Comparison of ENCODE assay signal across 8 cellular contexts in the genomic region with DNA sequence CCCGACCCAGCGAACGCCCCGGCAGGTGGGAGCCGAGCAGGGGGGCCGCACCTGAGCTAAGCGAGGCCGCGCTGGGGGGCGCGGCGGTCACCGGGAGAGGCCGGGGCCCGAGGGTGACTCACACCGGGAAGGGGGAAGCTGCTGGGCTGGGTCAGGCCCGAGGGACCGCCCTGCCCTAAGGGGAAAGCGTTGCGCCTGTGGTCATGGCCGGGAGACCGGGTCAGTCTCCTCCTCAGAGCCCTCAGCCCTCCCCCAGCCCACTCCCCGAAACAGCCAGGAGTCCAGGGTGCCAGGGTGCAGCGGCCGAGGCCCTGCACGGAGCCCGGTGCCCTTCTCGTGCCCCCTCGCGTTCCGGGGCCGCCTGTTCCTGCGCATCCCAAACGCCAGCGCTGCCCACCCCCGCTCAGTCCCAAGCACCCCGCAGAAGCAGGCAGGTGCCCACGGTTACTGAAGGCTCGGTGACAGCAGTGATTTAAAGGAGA. TPM values are rescaled to one million over a fixed set of nuclear protein-coding genes. Genes with fewer than 3 reads are reported as not detected.
A peak's percentile ranks its signal among the peaks of the same experiment; 100 is the strongest.
DNase-seq lines count a peak whose midpoint lies in the region; TF ChIP-seq lines count a peak whose summit lies in the region.

No MANE protein-coding gene starts in this region.

- no peaks in the 10 kb centered on the region for H3K27me3 ChIP-seq in HL-60 (ENCODE audit: insufficient read depth, poor library complexity, severe bottlenecking)

- H3K4me3 ChIP-seq in GM12875 (ENCODE audit: low read depth, low read length) = peak overlapping the region; percentile 42
- peak overlapping the region; percentile 51 for H3K4me3 ChIP-seq in HL-60 (replicated peaks; ENCODE audit: insufficient read depth, low read length)

- no peak overlapping the region for H3K27ac Mint-ChIP-seq in mesothelial cell of epicardium

- H3K27me3 Mint-ChIP-seq in mesothelial cell of epicardium (ENCODE audit: low read depth) = no peaks in the 10 kb centered on the region

- no peaks in the 10 kb centered on the region for H3K36me3 Mint-ChIP-seq in mesothelial cell of epicardium

- H3K9me3 Mint-ChIP-seq in mesothelial cell of epicardium = no peaks in the 10 kb centered on the region

- DNase-seq in HL-60 (ENCODE audit: low read depth in 1 of 2, low spot score in 1 of 2) (peak; percentile 36 to 49), mesothelial cell of epicardium (ENCODE audit: low spot score in 2 of 2, unreplicated experiment in 2 of 2) (no peak), HCEC 1CT (no peak), SK-N-DZ (ENCODE audit: low spot score) (no peak), MV-4-11 (lab: John Stamatoyannopoulos, UW) (no peak), NCI-H1694 treated with DMSO at 0.1 percent for 48 hours (lab: John Stamatoyannopoulos, UW) (no peak)

- TF ChIP-seq CTCF in GM12875 (IDR thresholded peaks at IDR 0.05; ENCODE audit: borderline replicate concordance, insufficient read depth, low read depth, low read length) (no peak), HL-60 (IDR thresholded peaks at IDR 0.05; ENCODE audit: insufficient read depth, low read length) (no peak), mesothelial cell of epicardium (IDR thresholded peaks at IDR 0.05; ENCODE audit: unreplicated experiment) (no peak)

- peaks cover 17% of the 10 kb centered on the region for H3K4me1 Mint-ChIP-seq in mesothelial cell of epicardium

- peak overlapping the region; percentile 4; the same call in 1 of the 2 replicates for H3K27ac ChIP-seq in HL-60 (replicated peaks)
- peak overlapping the region; percentile 47 for H3K27ac ChIP-seq in cingulate gyrus (ENCODE audit: low read depth, low read length)

- H3K4me3 Mint-ChIP-seq in mesothelial cell of epicardium = peak overlapping the region; percentile 70

RNA-seq across cellular contexts. Expression of gene NOXA1, which starts 0.7 kb away (rescaled TPM):
- total RNA-seq in mesothelial cell of epicardium = 19.9 to 22.1 TPM (median 21.4 TPM) in 3 replicates
- polyA plus RNA-seq in SK-N-DZ (2014; cell fraction: cytosol; rRNA removed) = 0.05 TPM in 1 of 2 replicates, not detected in the other
- polyA plus RNA-seq in SK-N-DZ (2014; cell fraction: nucleus; rRNA removed) = 0.95 and 1.3 TPM in 2 replicates

RNA-seq across cellular contexts. Expression of gene EXD3, which starts 0.9 kb away (rescaled TPM):
- 37.2 to 38.2 TPM (median 37.3 TPM) in 3 replicates for total RNA-seq in mesothelial cell of epicardium
- polyA plus RNA-seq in SK-N-DZ (2014; cell fraction: cytosol; rRNA removed) = 6.3 and 12.0 TPM in 2 replicates
- polyA plus RNA-seq in SK-N-DZ (2014; cell fraction: nucleus; rRNA removed) = 51.9 and 63.3 TPM in 2 replicates

RNA-seq across cellular contexts. Expression of gene ENTPD8, which starts 17.3 kb away (rescaled TPM):
- 1.4 to 1.7 TPM (median 1.6 TPM) in 3 replicates for total RNA-seq in mesothelial cell of epicardium
- 1.6 TPM in 1 of 2 replicates, not detected in the other for polyA plus RNA-seq in SK-N-DZ (2014; cell fraction: cytosol; rRNA removed)
- polyA plus RNA-seq in SK-N-DZ (2014; cell fraction: nucleus; rRNA removed) = 0.67 and 0.70 TPM in 2 replicates

RNA-seq across cellular contexts. Expression of gene NSMF, which starts 35.3 kb away (rescaled TPM):
- total RNA-seq in mesothelial cell of epicardium = 85.3 to 85.6 TPM (median 85.3 TPM) in 3 replicates
- 70.9 and 72.1 TPM in 2 replicates for polyA plus RNA-seq in SK-N-DZ (2014; cell fraction: cytosol; rRNA removed)
- 252 and 303 TPM in 2 replicates for polyA plus RNA-seq in SK-N-DZ (2014; cell fraction: nucleus; rRNA removed)

Comparison
In these comparisons a context has a peak if more than half of its experiments do, and no peak if none do; other contexts are left out.
1. DNase-seq: peak in HL-60 (2 of 2); none in mesothelial cell of epicardium (0 of 2), HCEC 1CT (single experiment), SK-N-DZ (single experiment), MV-4-11 (single experiment) and NCI-H1694 treated with DMSO at 0.1 percent for 48 hours (single experiment).